Comparison of ENCODE assay signal across 15 cellular contexts in genomic region chr17:56274491-56274890, GRCh38.
DNase-seq lines count a peak whose midpoint lies in the region; ATAC-seq lines count a peak whose summit lies in the region.
"Had no signal": no experiment of that assay in that cellular context is flagged by ENCODE, and none has a peak within 500 bp of the region (broad histone marks: within the 10 kb centered on the region; RNA-seq: fewer than 3 reads in every experiment).

No MANE protein-coding gene starts in this region.

- H3K4me1 ChIP-seq in SJCRH30, result no peaks in the 10 kb centered on the region
- H3K4me1 ChIP-seq: BLaER1, HAP-1 had no signal

- H3K27me3 ChIP-seq in SJCRH30, result no peaks in the 10 kb centered on the region
- H3K27me3 ChIP-seq: BLaER1 had no signal

- H3K27ac ChIP-seq in SJCRH30, result no peak overlapping the region
- H3K27ac ChIP-seq: BLaER1 had no signal

- no peak overlapping the region for H3K4me3 ChIP-seq in SJCRH30
- H3K4me3 ChIP-seq: BLaER1, HAP-1 had no signal

- DNase-seq in NCI-H2029 (lab: John Stamatoyannopoulos, UW) (peak; percentile 1), NCI-H2029 treated with DMSO at 0.1 percent for 48 hours (lab: John Stamatoyannopoulos, UW) (no peak), COLO668 (lab: John Stamatoyannopoulos, UW; ENCODE audit: unreplicated experiment) (peak; percentile 16), NCI-H1092 (lab: John Stamatoyannopoulos, UW) (peak; percentile 10), SJCRH30 (peak; percentile 36 to 54)
- DNase-seq: 8988T; AML-193; CD8-positive, alpha-beta memory T cell; DND-41; GDM1 had no signal

- no peaks in the 10 kb centered on the region for H3K9me3 ChIP-seq in SJCRH30 (replicated peaks)
- H3K9me3 ChIP-seq: BLaER1, HAP-1 had no signal

- H3K36me3 ChIP-seq in SJCRH30, result no peaks in the 10 kb centered on the region
- H3K36me3 ChIP-seq: BLaER1, HAP-1 had no signal

- no peak for ATAC-seq in GM18907 (IDR thresholded peaks at IDR 0.05; ENCODE audit: unreplicated experiment)
- ATAC-seq in HG03175 (IDR thresholded peaks at IDR 0.05; ENCODE audit: unreplicated experiment), result no peak
- ATAC-seq: HepG2 had no signal
